In genomic region chr3:58585994-58586393, GRCh38 we compare ENCODE assay signal across 9 cellular contexts. TPM values are rescaled to one million over a fixed set of nuclear protein-coding genes. Genes with fewer than 3 reads are reported as not detected.
DNase-seq lines count a peak whose midpoint lies in the region; ATAC-seq, FAIRE-seq and TF ChIP-seq lines count a peak whose summit lies in the region.
"Had no signal": no experiment of that assay in that cellular context is flagged by ENCODE, and none has a peak within 500 bp of the region (broad histone marks: within the 10 kb centered on the region; RNA-seq: fewer than 3 reads in every experiment).

No MANE protein-coding gene starts in this region.

- DNase-seq in A549 (ENCODE audit: low read depth in 1 of 2, low spot score in 1 of 2), result no peak
- DNase-seq in GM13977 (ENCODE audit: low spot score), result peak; percentile 66
- no peak for DNase-seq in activated T-helper 1 cell treated with anti-CD3 and anti-CD28 coated beads, Interleukin-12 subunit alpha, Interleukin-12 subunit beta, Interleukin-2, Interleukin-4 antibody, amounts not matched to agents 30 ng/mL and 10 ng/mL and 1 ng/mL, durations not matched to agents 14 hours and 24 hours and 36 hours (ENCODE audit: low spot score)
- DNase-seq in lower lobe of right lung, result no peak
- DNase-seq in putamen (ENCODE audit: low spot score), result no peak
- no peak for DNase-seq in brain microvascular endothelial cell
- no peak for DNase-seq in stimulated activated CD4-positive, alpha-beta T cell treated with anti-CD3 and anti-CD28 coated beads, Interleukin-4, amount 100 ng/mL, for 24 hours

- H3K9me3 Mint-ChIP-seq in activated T-helper 1 cell treated with anti-CD3 and anti-CD28 coated beads, Interleukin-12 subunit alpha, Interleukin-12 subunit beta, Interleukin-2, Interleukin-4 antibody, amounts not matched to agents 30 ng/mL and 10 ng/mL and 1 ng/mL, durations not matched to agents 14 hours and 24 hours and 36 hours, result no peaks in the 10 kb centered on the region

- H3K4me3 ChIP-seq in A549 (no peak overlapping the region), lower lobe of right lung (peak overlapping the region; percentile 58), brain microvascular endothelial cell (ENCODE audit: low read depth, low read length) (no peak overlapping the region)

- H3K4me1 ChIP-seq in A549 (peaks cover 7% of the 10 kb centered on the region; the same call in 1 of the 3 replicates), lower lobe of right lung (peaks cover 24% of the 10 kb centered on the region)

- H3K36me3 Mint-ChIP-seq in activated T-helper 1 cell treated with anti-CD3 and anti-CD28 coated beads, Interleukin-12 subunit alpha, Interleukin-12 subunit beta, Interleukin-2, Interleukin-4 antibody, amounts not matched to agents 30 ng/mL and 10 ng/mL and 1 ng/mL, durations not matched to agents 14 hours and 24 hours and 36 hours (ENCODE audit: low read depth), result peaks cover 3% of the 10 kb centered on the region

- TF ChIP-seq CTCF in A549 (IDR thresholded peaks at IDR 0.05) (no peak), GM13977 (IDR thresholded peaks at IDR 0.05; ENCODE audit: extremely low read depth, insufficient read depth, missing control alignments) (no peak), lower lobe of right lung (IDR thresholded peaks at IDR 0.05) (no peak), brain microvascular endothelial cell (IDR thresholded peaks at IDR 0.05; ENCODE audit: low read depth, low read length, missing control alignments) (no peak)

- FAIRE-seq in A549 (lab: Jason Lieb, UNC), result no peak

- no peak overlapping the region for H3K27ac Mint-ChIP-seq in activated T-helper 1 cell treated with anti-CD3 and anti-CD28 coated beads, Interleukin-12 subunit alpha, Interleukin-12 subunit beta, Interleukin-2, Interleukin-4 antibody, amounts not matched to agents 30 ng/mL and 10 ng/mL and 1 ng/mL, durations not matched to agents 14 hours and 24 hours and 36 hours

- TF ChIP-seq RAD21 in A549 (conservative IDR thresholded peaks at IDR 0.05 in 1 of 2, IDR thresholded peaks at IDR 0.05 in 1 of 2), result no peak

- 65% methylated on average over 7 of the region's 8 CpGs for WGBS in A549 (ENCODE audit: missing lambda C conversion rate)

- no peaks in the 10 kb centered on the region for H3K36me3 ChIP-seq in lower lobe of right lung
- H3K36me3 ChIP-seq in brain microvascular endothelial cell (replicated peaks), result no peaks in the 10 kb centered on the region

- peak overlapping the region; percentile 97; the same call in 2 of the 3 replicates for H3K4me2 ChIP-seq in A549

- intact Hi-C loops in activated T-helper 1 cell treated with anti-CD3 and anti-CD28 coated beads, Interleukin-12 subunit alpha, Interleukin-12 subunit beta, Interleukin-2, Interleukin-4 antibody, amounts not matched to agents 30 ng/mL and 10 ng/mL and 1 ng/mL, durations not matched to agents 14 hours and 24 hours and 36 hours (cut with micrococcal nuclease), result loop anchor here (1.0 kb wide), 1 partner anchor 18 kb away; no protein-coding TSS in a partner anchor
- intact Hi-C loops in lower lobe of right lung (cut with DNase I), result no loop called here

- POLR2A ChIA-PET in A549 (lab: Yijun Ruan, JAX), result no interaction called here

- H3K4me1 Mint-ChIP-seq in activated T-helper 1 cell treated with anti-CD3 and anti-CD28 coated beads, Interleukin-12 subunit alpha, Interleukin-12 subunit beta, Interleukin-2, Interleukin-4 antibody, amounts not matched to agents 30 ng/mL and 10 ng/mL and 1 ng/mL, durations not matched to agents 14 hours and 24 hours and 36 hours (ENCODE audit: low read depth), result peaks cover 22% of the 10 kb centered on the region

- H3K27ac ChIP-seq in A549 (no peak overlapping the region), lower lobe of right lung (no peak overlapping the region), brain microvascular endothelial cell (no peak overlapping the region)

- no peak for ATAC-seq in A549
- no peak for ATAC-seq in lower lobe of right lung
- ATAC-seq in GM18868 (IDR thresholded peaks at IDR 0.05; ENCODE audit: unreplicated experiment), result no peak

- H3K4me3 Mint-ChIP-seq in activated T-helper 1 cell treated with anti-CD3 and anti-CD28 coated beads, Interleukin-12 subunit alpha, Interleukin-12 subunit beta, Interleukin-2, Interleukin-4 antibody, amounts not matched to agents 30 ng/mL and 10 ng/mL and 1 ng/mL, durations not matched to agents 14 hours and 24 hours and 36 hours, result peak overlapping the region; percentile 90

- H3K27me3 Mint-ChIP-seq in activated T-helper 1 cell treated with anti-CD3 and anti-CD28 coated beads, Interleukin-12 subunit alpha, Interleukin-12 subunit beta, Interleukin-2, Interleukin-4 antibody, amounts not matched to agents 30 ng/mL and 10 ng/mL and 1 ng/mL, durations not matched to agents 14 hours and 24 hours and 36 hours (ENCODE audit: insufficient read depth), result peaks cover 48% of the 10 kb centered on the region

- H3K9me3 ChIP-seq in A549, result no peaks in the 10 kb centered on the region
- no peaks in the 10 kb centered on the region for H3K9me3 ChIP-seq in lower lobe of right lung

- in situ Hi-C loops in GM13977 (cut with MboI; ENCODE audit: low pct_unique_long_range_greater_than_20kb, low sequenced_read_pairs, unreplicated experiment), result no loop called here
- in situ Hi-C loops in brain microvascular endothelial cell (cut with HindIII; ENCODE audit: low pct_ligation_motif_present, low sequenced_read_pairs), result no loop called here

- CTCF ChIA-PET in A549 (lab: Yijun Ruan, JAX), result interaction anchor here (0.6 to 2.8 kb wide), 8 partner anchors 11 to 44 kb away, joined by 3 to 19 read pairs (median 4); no protein-coding TSS in a partner anchor

- TF ChIP-seq EP300 in A549 (IDR thresholded peaks at IDR 0.05), result no peak

- H3K27me3 ChIP-seq in lower lobe of right lung (ENCODE audit: low read depth) (peaks cover 21% of the 10 kb centered on the region), brain microvascular endothelial cell (replicated peaks) (peaks cover 27% of the 10 kb centered on the region)

- TF ChIP-seq POLR2A in A549 (IDR thresholded peaks at IDR 0.05; ENCODE audit: low read length), result no peak

TF ChIP-seq in A549, 52 proteins besides CTCF, POLR2A, EP300 and RAD21 (continues in another document):
- no peak for TF ChIP-seq SMC3 (IDR thresholded peaks at IDR 0.05)
- TF ChIP-seq HES2 (IDR thresholded peaks at IDR 0.05), result no peak
- no peak for TF ChIP-seq USF2 (IDR thresholded peaks at IDR 0.05)
- no peak for TF ChIP-seq NR3C1 (IDR thresholded peaks at IDR 0.05)
- TF ChIP-seq CHD4 (IDR thresholded peaks at IDR 0.05; ENCODE audit: borderline replicate concordance), result no peak
- TF ChIP-seq RCOR1 (IDR thresholded peaks at IDR 0.05; ENCODE audit: low read depth, low read length), result no peak
- no peak for TF ChIP-seq RNF2 (IDR thresholded peaks at IDR 0.05; ENCODE audit: borderline replicate concordance, low read depth)
- no peak for TF ChIP-seq EHMT2 (IDR thresholded peaks at IDR 0.05; ENCODE audit: low read depth)
- no peak for TF ChIP-seq MAX (IDR thresholded peaks at IDR 0.05)

RNA-seq across cellular contexts. Expression of gene FAM107A, which starts 8.8 kb away (rescaled TPM):
- polyA plus RNA-seq in A549 (2011; rRNA removed), result 0.03 and 0.04 TPM in 2 replicates
- 0.01 and 0.03 TPM in 2 replicates for polyA plus RNA-seq in A549 (2012; cell fraction: cytosol; rRNA removed)
- polyA plus RNA-seq in A549 (2012; cell fraction: nucleus; rRNA removed), result 0.01 and 0.05 TPM in 2 replicates
- polyA plus RNA-seq in A549 (2017; fragmentation: RNase III; extraction: RNeasy Plus Mini Kit Qiagen cat#74134 plus additional on column Dnase treatment), result not detected in 3 replicates
- polyA minus RNA-seq in A549 (2011; rRNA and poly(A)+ RNA removed), result not detected in 2 replicates
- total RNA-seq in activated T-helper 1 cell treated with anti-CD3 and anti-CD28 coated beads, Interleukin-12 subunit alpha, Interleukin-12 subunit beta, Interleukin-2, Interleukin-4 antibody, amounts not matched to agents 30 ng/mL and 10 ng/mL and 1 ng/mL, durations not matched to agents 14 hours and 24 hours and 36 hours, result not detected in 2 replicates
- 74.5 TPM for total RNA-seq in lower lobe of right lung
- total RNA-seq: myocyte had no signal

RNA-seq across cellular contexts. Expression of gene ACOX2, which starts 49.0 kb away (rescaled TPM):
- polyA plus RNA-seq in A549 (2011; rRNA removed), result 23.2 and 35.2 TPM in 2 replicates
- polyA plus RNA-seq in A549 (2012; cell fraction: cytosol; rRNA removed), result 9.6 and 10.2 TPM in 2 replicates
- 7.7 and 8.4 TPM in 2 replicates for polyA plus RNA-seq in A549 (2012; cell fraction: nucleus; rRNA removed)
- polyA plus RNA-seq in A549 (2017; fragmentation: RNase III; extraction: RNeasy Plus Mini Kit Qiagen cat#74134 plus additional on column Dnase treatment), result 3.7 to 4.9 TPM (median 4.8 TPM) in 3 replicates
- polyA minus RNA-seq in A549 (2011; rRNA and poly(A)+ RNA removed), result 24.1 and 29.1 TPM in 2 replicates
- total RNA-seq in activated T-helper 1 cell treated with anti-CD3 and anti-CD28 coated beads, Interleukin-12 subunit alpha, Interleukin-12 subunit beta, Interleukin-2, Interleukin-4 antibody, amounts not matched to agents 30 ng/mL and 10 ng/mL and 1 ng/mL, durations not matched to agents 14 hours and 24 hours and 36 hours, result not detected in 2 replicates
- total RNA-seq in lower lobe of right lung, result 20.2 TPM

Comparison
In these comparisons a context has a peak if more than half of its experiments do, and no peak if none do; other contexts are left out.
1. RNA of gene FAM107A, which starts 8.8 kb away (total RNA-seq): 74.5 TPM in lower lobe of right lung (single experiment); not detected in activated T-helper 1 cell treated with anti-CD3 and anti-CD28 coated beads, Interleukin-12 subunit alpha, Interleukin-12 subunit beta, Interleukin-2, Interleukin-4 antibody, amounts not matched to agents 30 ng/mL and 10 ng/mL and 1 ng/mL, durations not matched to agents 14 hours and 24 hours and 36 hours; every median in the first group is over 10 times any median in the second.
2. RNA of gene ACOX2, which starts 49.0 kb away (total RNA-seq): 20.2 TPM in lower lobe of right lung (single experiment); not detected in activated T-helper 1 cell treated with anti-CD3 and anti-CD28 coated beads, Interleukin-12 subunit alpha, Interleukin-12 subunit beta, Interleukin-2, Interleukin-4 antibody, amounts not matched to agents 30 ng/mL and 10 ng/mL and 1 ng/mL, durations not matched to agents 14 hours and 24 hours and 36 hours; every median in the first group is over 10 times any median in the second.